In genomic region chrX:64894454-64895038, GRCh38 we compare ENCODE assay signal across 8 cellular contexts.
DNase-seq lines count a peak whose midpoint lies in the region; ATAC-seq, FAIRE-seq and TF ChIP-seq lines count a peak whose summit lies in the region.

No MANE protein-coding gene starts in this region.

- peaks cover 7% of the 10 kb centered on the region for H3K9me3 Mint-ChIP-seq in activated T-helper 1 cell treated with anti-CD3 and anti-CD28 coated beads, Interleukin-12 subunit alpha, Interleukin-12 subunit beta, Interleukin-2, Interleukin-4 antibody, amounts not matched to agents 30 ng/mL and 10 ng/mL and 1 ng/mL, durations not matched to agents 14 hours and 24 hours and 36 hours
- H3K9me3 Mint-ChIP-seq in CD14-positive monocyte, result peaks cover 0 to 2% (median 0%) of the 10 kb centered on the region in 7 donors

- no peak for FAIRE-seq in urothelium cell line (lab: Jason Lieb, UNC)

- H3K36me3 Mint-ChIP-seq in activated T-helper 1 cell treated with anti-CD3 and anti-CD28 coated beads, Interleukin-12 subunit alpha, Interleukin-12 subunit beta, Interleukin-2, Interleukin-4 antibody, amounts not matched to agents 30 ng/mL and 10 ng/mL and 1 ng/mL, durations not matched to agents 14 hours and 24 hours and 36 hours (ENCODE audit: low read depth), result peaks cover 7% of the 10 kb centered on the region
- H3K36me3 Mint-ChIP-seq in CD14-positive monocyte, result no peaks in the 10 kb centered on the region

- TF ChIP-seq CTCF in CD14-positive monocyte (IDR thresholded peaks at IDR 0.05), result no peak

- peaks cover 5% of the 10 kb centered on the region for H3K4me1 Mint-ChIP-seq in activated T-helper 1 cell treated with anti-CD3 and anti-CD28 coated beads, Interleukin-12 subunit alpha, Interleukin-12 subunit beta, Interleukin-2, Interleukin-4 antibody, amounts not matched to agents 30 ng/mL and 10 ng/mL and 1 ng/mL, durations not matched to agents 14 hours and 24 hours and 36 hours (ENCODE audit: low read depth)
- no peaks in the 10 kb centered on the region for H3K4me1 Mint-ChIP-seq in CD14-positive monocyte

- no peak overlapping the region for H3K4me3 Mint-ChIP-seq in activated T-helper 1 cell treated with anti-CD3 and anti-CD28 coated beads, Interleukin-12 subunit alpha, Interleukin-12 subunit beta, Interleukin-2, Interleukin-4 antibody, amounts not matched to agents 30 ng/mL and 10 ng/mL and 1 ng/mL, durations not matched to agents 14 hours and 24 hours and 36 hours
- no peak overlapping the region for H3K4me3 Mint-ChIP-seq in CD14-positive monocyte

- intact Hi-C loops in activated T-helper 1 cell treated with anti-CD3 and anti-CD28 coated beads, Interleukin-12 subunit alpha, Interleukin-12 subunit beta, Interleukin-2, Interleukin-4 antibody, amounts not matched to agents 30 ng/mL and 10 ng/mL and 1 ng/mL, durations not matched to agents 14 hours and 24 hours and 36 hours (cut with micrococcal nuclease), result loop anchor here (1.0 to 10.0 kb wide), 2 partner anchors 634 to 1840 kb away; no protein-coding TSS in a partner anchor
- intact Hi-C loops in CD14-positive monocyte (cut with micrococcal nuclease), result no loop called here

- H3K27ac Mint-ChIP-seq in activated T-helper 1 cell treated with anti-CD3 and anti-CD28 coated beads, Interleukin-12 subunit alpha, Interleukin-12 subunit beta, Interleukin-2, Interleukin-4 antibody, amounts not matched to agents 30 ng/mL and 10 ng/mL and 1 ng/mL, durations not matched to agents 14 hours and 24 hours and 36 hours, result peak overlapping the region; percentile 71
- H3K27ac Mint-ChIP-seq in CD14-positive monocyte, result no peak overlapping the region

- peak; percentile 70 for ATAC-seq in GM21576 (IDR thresholded peaks at IDR 0.05; ENCODE audit: unreplicated experiment)

- DNase-seq in GM03348 (ENCODE audit: low spot score), result peak; percentile 7
- peak; percentile 2 to 13 for DNase-seq in NCI-H1930 (lab: John Stamatoyannopoulos, UW)
- no peak for DNase-seq in activated T-helper 1 cell treated with anti-CD3 and anti-CD28 coated beads, Interleukin-12 subunit alpha, Interleukin-12 subunit beta, Interleukin-2, Interleukin-4 antibody, amounts not matched to agents 30 ng/mL and 10 ng/mL and 1 ng/mL, durations not matched to agents 14 hours and 24 hours and 36 hours (ENCODE audit: low spot score)
- peak; percentile 8 for DNase-seq in iris pigment epithelial cell (ENCODE audit: low read depth)
- peak; percentile 50 for DNase-seq in urothelium cell line (ENCODE audit: low spot score)
- no peak for DNase-seq in CD14-positive monocyte (ENCODE audit: low spot score)
- DNase-seq in NCI-H1092 (lab: John Stamatoyannopoulos, UW), result no peak

- no peaks in the 10 kb centered on the region for H3K27me3 Mint-ChIP-seq in activated T-helper 1 cell treated with anti-CD3 and anti-CD28 coated beads, Interleukin-12 subunit alpha, Interleukin-12 subunit beta, Interleukin-2, Interleukin-4 antibody, amounts not matched to agents 30 ng/mL and 10 ng/mL and 1 ng/mL, durations not matched to agents 14 hours and 24 hours and 36 hours (ENCODE audit: insufficient read depth)
- H3K27me3 Mint-ChIP-seq in CD14-positive monocyte (ENCODE audit: low read depth in 3 of 3), result peaks cover 0 to 3% (median 0%) of the 10 kb centered on the region in 3 donors

Comparison
In these comparisons a context has a peak if more than half of its experiments do, and no peak if none do; other contexts are left out.
1. DNase-seq: peak in GM03348 (single experiment), NCI-H1930 (2 of 2), iris pigment epithelial cell (single experiment) and urothelium cell line (single experiment); none in activated T-helper 1 cell treated with anti-CD3 and anti-CD28 coated beads, Interleukin-12 subunit alpha, Interleukin-12 subunit beta, Interleukin-2, Interleukin-4 antibody, amounts not matched to agents 30 ng/mL and 10 ng/mL and 1 ng/mL, durations not matched to agents 14 hours and 24 hours and 36 hours (single experiment), CD14-positive monocyte (single experiment) and NCI-H1092 (single experiment).